In genomic region chrX:103503853-103504207, GRCh38 we compare ENCODE assay signal across 23 cellular contexts.
"Had no signal": no experiment of that assay in that cellular context is flagged by ENCODE, and none has a peak within 500 bp of the region (broad histone marks: within the 10 kb centered on the region; RNA-seq: fewer than 3 reads in every experiment).

No MANE protein-coding gene starts in this region.

- H3K36me3 Mint-ChIP-seq: naive B cell; stimulated activated naive B cell treated with anti-CD40 and anti-IgM and Interleukin-4, amounts not matched to agents 10 μg/mL and 1 μg/mL and 100 μg/mL, for 72 hours had no signal

- H3K9me3 ChIP-seq: gastroesophageal sphincter, neutrophil, psoas muscle, right lobe of liver, spleen, stomach, thoracic aorta, transverse colon had no signal

- H3K36me3 ChIP-seq: gastroesophageal sphincter, neutrophil, right lobe of liver, spleen, stomach, thoracic aorta, transverse colon had no signal

- H3K27ac ChIP-seq: dorsolateral prefrontal cortex, gastroesophageal sphincter, neutrophil, psoas muscle, right lobe of liver, spleen, stomach, thoracic aorta, transverse colon had no signal

- H3K27me3 ChIP-seq: gastroesophageal sphincter, neutrophil, right lobe of liver, spleen, stomach, transverse colon had no signal

- H3K4me1 Mint-ChIP-seq: naive B cell; stimulated activated naive B cell treated with anti-CD40 and anti-IgM and Interleukin-4, amounts not matched to agents 10 μg/mL and 1 μg/mL and 100 μg/mL, for 72 hours had no signal

- DNase-seq: cortex of kidney; dorsolateral prefrontal cortex; effector CD8-positive, alpha-beta T cell; glutamatergic neuron; kidney; left cardiac atrium; left ventricle myocardium superior; mesendoderm; naive B cell; psoas muscle; retina; right lobe of liver; spleen; stimulated activated CD4-positive, alpha-beta T cell treated with anti-CD3 and anti-CD28 coated beads, Interleukin-15, amount 100 ng/mL, for 24 hours; stimulated activated CD4-positive, alpha-beta T cell treated with anti-CD3 and anti-CD28 coated beads, Interleukin-1b, Interleukin-23, amount 100 ng/mL, for 48 hours; stimulated activated CD4-positive, alpha-beta T cell treated with anti-CD3 and anti-CD28 coated beads, Interleukin-4, amount 100 ng/mL, for 24 hours; stimulated activated naive B cell treated with anti-CD40 and anti-IgM and Interleukin-4, amounts not matched to agents 10 μg/mL and 1 μg/mL and 100 μg/mL, for 72 hours; stomach; substantia nigra; transverse colon had no signal

- H3K4me1 ChIP-seq: gastroesophageal sphincter, psoas muscle, right lobe of liver, spleen, stomach, transverse colon had no signal

- FAIRE-seq: kidney had no signal

- H3K9me3 Mint-ChIP-seq: naive B cell; stimulated activated naive B cell treated with anti-CD40 and anti-IgM and Interleukin-4, amounts not matched to agents 10 μg/mL and 1 μg/mL and 100 μg/mL, for 72 hours had no signal

- H3K27me3 Mint-ChIP-seq: naive B cell; stimulated activated naive B cell treated with anti-CD40 and anti-IgM and Interleukin-4, amounts not matched to agents 10 μg/mL and 1 μg/mL and 100 μg/mL, for 72 hours had no signal

- H3K4me3 ChIP-seq: dorsolateral prefrontal cortex, gastroesophageal sphincter, psoas muscle, right lobe of liver, spleen, stomach, thoracic aorta, transverse colon had no signal

- H3K27ac Mint-ChIP-seq: naive B cell; stimulated activated naive B cell treated with anti-CD40 and anti-IgM and Interleukin-4, amounts not matched to agents 10 μg/mL and 1 μg/mL and 100 μg/mL, for 72 hours had no signal

- H3K4me3 Mint-ChIP-seq: naive B cell; stimulated activated naive B cell treated with anti-CD40 and anti-IgM and Interleukin-4, amounts not matched to agents 10 μg/mL and 1 μg/mL and 100 μg/mL, for 72 hours had no signal
